ENCODE assay signal across 8 cellular contexts in genomic region chr11:67628710-67629385, GRCh38. TPM values are rescaled to one million over a fixed set of nuclear protein-coding genes. Genes with fewer than 3 reads are reported as not detected.
A peak's percentile ranks its signal among the peaks of the same experiment; 100 is the strongest.
DNase-seq lines count a peak whose midpoint lies in the region; ATAC-seq and TF ChIP-seq lines count a peak whose summit lies in the region.

No MANE protein-coding gene starts in this region.

- H3K4me3 ChIP-seq in DND-41 (ENCODE audit: low read depth in 1 of 2, low read length in 2 of 2): peak overlapping the region; percentile 28 to 96; a peak in 3 of 4 replicates
- peak overlapping the region; percentile 81 for H3K4me3 ChIP-seq in ovary

- intact Hi-C loops in ovary (cut with DNase I): no loop called here

- H3K9me3 ChIP-seq in DND-41 (ENCODE audit: insufficient read depth, low read length, severe bottlenecking): no peaks in the 10 kb centered on the region
- H3K9me3 ChIP-seq in ovary: no peaks in the 10 kb centered on the region

- ATAC-seq in DND-41 (ENCODE audit: insufficient read depth, low read depth): no peak
- peak; percentile 37 for ATAC-seq in esophagus mucosa
- no peak for ATAC-seq in HG03457 (IDR thresholded peaks at IDR 0.05; ENCODE audit: unreplicated experiment)
- ATAC-seq in GM18498 (IDR thresholded peaks at IDR 0.05; ENCODE audit: unreplicated experiment): no peak

- no peak overlapping the region; the same call in 1 of the 2 replicates for H2AFZ ChIP-seq in DND-41 (ENCODE audit: low read depth, low read length)

- H3K9ac ChIP-seq in DND-41 (ENCODE audit: low read depth, low read length): peak overlapping the region; percentile 99

- no peaks in the 10 kb centered on the region for H4K20me1 ChIP-seq in DND-41 (ENCODE audit: insufficient read depth, low read length)

- no peak for TF ChIP-seq EP300 in ovary (IDR thresholded peaks at IDR 0.05)

- H3K36me3 ChIP-seq in DND-41 (ENCODE audit: insufficient read depth, low read length) (peaks cover 25% of the 10 kb centered on the region), ovary (no peaks in the 10 kb centered on the region)

- DNase-seq in DND-41 (no peak), RPMI8226 (peak; percentile 70), ovary (peak in 4 of 5 donors; percentile 29 to 62 (median 56)), glomerular visceral epithelial cell (ENCODE audit: extremely low spot score) (no peak), SW480 (ENCODE audit: low spot score) (no peak)

- WGBS in ovary, 3 donors: 47 to 57% (median 53%) methylated on average over 20 to 25 of the region's 25 CpGs

- H3K4me1 ChIP-seq in DND-41 (ENCODE audit: insufficient read depth, low read length): peaks cover 72% of the 10 kb centered on the region
- H3K4me1 ChIP-seq in ovary (ENCODE audit: insufficient read depth): peaks cover 5% of the 10 kb centered on the region

- H3K27me3 ChIP-seq in DND-41 (ENCODE audit: insufficient read depth, low read length, poor library complexity) (no peaks in the 10 kb centered on the region), ovary (no peaks in the 10 kb centered on the region)

- peaks cover 25% of the 10 kb centered on the region for H3K79me2 ChIP-seq in DND-41 (ENCODE audit: insufficient read depth, low read length)

- no peak for TF ChIP-seq CTCF in DND-41 (IDR thresholded peaks at IDR 0.05; ENCODE audit: borderline replicate concordance, extremely low read depth, low read length, poor library complexity, severe bottlenecking)
- TF ChIP-seq CTCF in ovary (IDR thresholded peaks at IDR 0.05): no peak

- H3K27ac ChIP-seq in DND-41 (ENCODE audit: low read length) (peak overlapping the region; percentile 97), ovary (peak overlapping the region; percentile 66 to 79)

- TF ChIP-seq POLR2A in ovary (IDR thresholded peaks at IDR 0.05): no peak

- peak overlapping the region; percentile 88 for H3K4me2 ChIP-seq in DND-41 (ENCODE audit: insufficient read depth, low read length)

RNA-seq across cellular contexts. Expression of gene NUDT8, which starts 0.9 kb away (rescaled TPM):
- 56.0 TPM for total RNA-seq in esophagus mucosa
- total RNA-seq in ovary: 10 to 100 TPM in 1 of 7 donors, 1 to 10 TPM in 6; 5.0 to 10.5 (median 8.1) TPM
- polyA plus RNA-seq in ovary: 1 to 10 TPM in 1 of 2 donors, not detected in 1; 5.7 TPM

RNA-seq across cellular contexts. Expression of gene TBX10, which starts 10.7 kb away (rescaled TPM):
- total RNA-seq in esophagus mucosa (not detected), ovary (not detected)
- polyA plus RNA-seq in ovary: not detected

RNA-seq across cellular contexts. Expression of gene ACY3, which starts 21.7 kb away (rescaled TPM):
- total RNA-seq in esophagus mucosa: 0.20 TPM
- total RNA-seq in ovary: under 1 TPM in 2 of 7 donors, not detected in 5; 0.24 to 0.25 TPM
- under 1 TPM in 1 of 2 donors, not detected in 1; 0.07 TPM for polyA plus RNA-seq in ovary

RNA-seq across cellular contexts. Expression of gene NDUFV1, which starts 22.1 kb away (rescaled TPM):
- total RNA-seq in esophagus mucosa (140 TPM), ovary (100 to 1,000 TPM; 143 to 184 (median 169) TPM)
- polyA plus RNA-seq in ovary: 100 to 1,000 TPM in 1 of 2 donors, 10 to 100 TPM in 1; 47.7 to 133 TPM

RNA-seq across cellular contexts. Expression of gene GSTP1, which starts 45.2 kb away (rescaled TPM):
- total RNA-seq in esophagus mucosa (2,342 TPM), ovary (1,000 to 10,000 TPM in 1 of 7 donors, 100 to 1,000 TPM in 6; 358 to 1,321 (median 474) TPM)
- polyA plus RNA-seq in ovary: 100 to 1,000 TPM; 189 to 444 TPM

Comparison
In these comparisons a context has a peak if more than half of its experiments do, and no peak if none do; other contexts are left out.
1. DNase-seq: peak in RPMI8226 (single experiment) and ovary (4 of 5); none in DND-41 (single experiment), glomerular visceral epithelial cell (single experiment) and SW480 (single experiment).